ENCODE assay signal across 18 cellular contexts in genomic region chr3:13064964-13065363, GRCh38.
"Had no signal": no experiment of that assay in that cellular context is flagged by ENCODE, and none has a peak within 500 bp of the region (broad histone marks: within the 10 kb centered on the region; RNA-seq: fewer than 3 reads in every experiment).

No MANE protein-coding gene starts in this region.

- H3K27ac Mint-ChIP-seq: activated CD4-positive, alpha-beta T cell treated with anti-CD3 and anti-CD28 coated beads, Interleukin-2, amount 10 ng/mL, durations not matched to agents 24 days and 14 days; activated T-helper 1 cell treated with anti-CD3 and anti-CD28 coated beads, Interleukin-12 subunit alpha, Interleukin-12 subunit beta, Interleukin-2, Interleukin-4 antibody, amounts not matched to agents 30 ng/mL and 10 ng/mL and 1 ng/mL, durations not matched to agents 14 hours and 24 hours and 36 hours; dendritic cell treated with granulocyte-macrophage colony-stimulating factor and Interleukin-4, amounts not matched to agents 40 ng/mL and 50 ng/mL, for 4 days; T-helper 1 cell treated with Interleukin-12 subunit alpha and Interleukin-12 subunit beta and Interleukin-4 antibody, amounts not matched to agents 30 μg/mL and 1 μg/mL, for 36 hours had no signal

- H3K36me3 Mint-ChIP-seq: natural killer cell treated with Interleukin-12 subunit alpha and Interleukin-12 subunit beta and Interleukin-15 and Interleukin-18, amount 100 ng/mL, for 72 hours had no signal

- H3K9me3 Mint-ChIP-seq: activated CD4-positive, alpha-beta T cell treated with anti-CD3 and anti-CD28 coated beads, Interleukin-2, amount 10 ng/mL, durations not matched to agents 24 days and 14 days; activated T-helper 1 cell treated with anti-CD3 and anti-CD28 coated beads, Interleukin-12 subunit alpha, Interleukin-12 subunit beta, Interleukin-2, Interleukin-4 antibody, amounts not matched to agents 30 ng/mL and 10 ng/mL and 1 ng/mL, durations not matched to agents 14 hours and 24 hours and 36 hours; dendritic cell treated with granulocyte-macrophage colony-stimulating factor and Interleukin-4, amounts not matched to agents 40 ng/mL and 50 ng/mL, for 4 days; effector memory CD8-positive, alpha-beta T cell; natural killer cell treated with Interleukin-12 subunit alpha and Interleukin-12 subunit beta and Interleukin-15 and Interleukin-18, amount 100 ng/mL, for 72 hours; T-helper 1 cell treated with Interleukin-12 subunit alpha and Interleukin-12 subunit beta and Interleukin-4 antibody, amounts not matched to agents 30 μg/mL and 1 μg/mL, for 36 hours had no signal

- H3K4me1 ChIP-seq: breast epithelium, lower lobe of right lung had no signal

- H3K27me3 Mint-ChIP-seq: activated CD4-positive, alpha-beta T cell treated with anti-CD3 and anti-CD28 coated beads, Interleukin-2, amount 10 ng/mL, durations not matched to agents 24 days and 14 days; effector memory CD8-positive, alpha-beta T cell; natural killer cell treated with Interleukin-12 subunit alpha and Interleukin-12 subunit beta and Interleukin-15 and Interleukin-18, amount 100 ng/mL, for 72 hours had no signal

- H3K4me3 ChIP-seq: breast epithelium, lower lobe of right lung had no signal

- DNase-seq: activated CD4-positive, alpha-beta T cell treated with anti-CD3 and anti-CD28 coated beads, Interleukin-2, amount 10 ng/mL, durations not matched to agents 24 days and 14 days; activated CD4-positive, CD25-positive, alpha-beta regulatory T cell; activated naive CD4-positive, alpha-beta T cell; aorta; cerebellar nuclear complex; effector memory CD8-positive, alpha-beta T cell; head of caudate nucleus; lower lobe of right lung; occipital lobe; stimulated activated CD4-positive, alpha-beta T cell treated with anti-CD3 and anti-CD28 coated beads, Interleukin-4, amount 100 ng/mL, for 1 hour; stimulated activated naive CD8-positive, alpha-beta T cell treated with anti-CD3 and anti-CD28 coated beads, Interleukin-15, Interleukin-2, amounts not matched to agents 100 U/mL and 50 U/mL, for 24 hours; trophoblast cell had no signal

- H3K27ac ChIP-seq: breast epithelium, epithelial cell of prostate, lower lobe of right lung had no signal

- H3K27me3 ChIP-seq: breast epithelium had no signal

- ATAC-seq: effector memory CD8-positive, alpha-beta T cell; lower lobe of right lung; natural killer cell treated with Interleukin-12 subunit alpha and Interleukin-12 subunit beta and Interleukin-15 and Interleukin-18, amount 100 ng/mL, for 72 hours; stimulated activated naive CD8-positive, alpha-beta T cell treated with anti-CD3 and anti-CD28 coated beads, Interleukin-15, Interleukin-2, amounts not matched to agents 100 U/mL and 50 U/mL, for 24 hours had no signal

- H3K36me3 ChIP-seq: breast epithelium, lower lobe of right lung had no signal

- H3K4me3 Mint-ChIP-seq: activated CD4-positive, alpha-beta T cell treated with anti-CD3 and anti-CD28 coated beads, Interleukin-2, amount 10 ng/mL, durations not matched to agents 24 days and 14 days; activated T-helper 1 cell treated with anti-CD3 and anti-CD28 coated beads, Interleukin-12 subunit alpha, Interleukin-12 subunit beta, Interleukin-2, Interleukin-4 antibody, amounts not matched to agents 30 ng/mL and 10 ng/mL and 1 ng/mL, durations not matched to agents 14 hours and 24 hours and 36 hours; dendritic cell treated with granulocyte-macrophage colony-stimulating factor and Interleukin-4, amounts not matched to agents 40 ng/mL and 50 ng/mL, for 4 days; effector memory CD8-positive, alpha-beta T cell; natural killer cell treated with Interleukin-12 subunit alpha and Interleukin-12 subunit beta and Interleukin-15 and Interleukin-18, amount 100 ng/mL, for 72 hours; T-helper 1 cell treated with Interleukin-12 subunit alpha and Interleukin-12 subunit beta and Interleukin-4 antibody, amounts not matched to agents 30 μg/mL and 1 μg/mL, for 36 hours had no signal

- H3K9me3 ChIP-seq: breast epithelium, lower lobe of right lung had no signal
